ENCODE assay signal across 1 cellular context in genomic region chr11:108648528-108648885, GRCh38.
TF ChIP-seq lines count a peak whose summit lies in the region.

No MANE protein-coding gene starts in this region.

TF ChIP-seq in K562, 482 proteins besides CTCF, POLR2A, EP300 and RAD21:
- TF ChIP-seq CBX8 (IDR thresholded peaks at IDR 0.05; ENCODE audit: borderline replicate concordance, extremely low read depth, low read depth, low read length, poor library complexity, severe bottlenecking) (no peak), PPARD (CRISPR knock-in tag; IDR thresholded peaks at IDR 0.05) (no peak), TEAD4 (IDR thresholded peaks at IDR 0.05; ENCODE audit: low read length) (no peak), TEAD4 (CRISPR knock-in tag; IDR thresholded peaks at IDR 0.05; ENCODE audit: borderline replicate concordance) (no peak), PHF8 (IDR thresholded peaks at IDR 0.05; ENCODE audit: borderline replicate concordance, low read length) (no peak), HOXB6 (CRISPR knock-in tag; IDR thresholded peaks at IDR 0.05; ENCODE audit: borderline replicate concordance) (no peak), SMARCA5 (IDR thresholded peaks at IDR 0.05) (no peak), HMGN3 (IDR thresholded peaks at IDR 0.05; ENCODE audit: borderline replicate concordance, extremely low read depth, insufficient read length, low read depth, low read length) (no peak), MYC (IDR thresholded peaks at IDR 0.05; ENCODE audit: low read depth, low read length) (no peak), MYC (CRISPR knock-in tag; IDR thresholded peaks at IDR 0.05; ENCODE audit: borderline replicate concordance, low read depth) (no peak), ZFPM2 (CRISPR knock-in tag; IDR thresholded peaks at IDR 0.05) (no peak), FOXJ2 (tag; IDR thresholded peaks at IDR 0.05) (no peak), SIN3A (IDR thresholded peaks at IDR 0.05; ENCODE audit: borderline replicate concordance in 2 of 2, control insufficient read depth in 1 of 2, low read depth in 2 of 2, low read length in 2 of 2) (no peak)
